Comparison of ENCODE assay signal across 13 cellular contexts in the genomic region with DNA sequence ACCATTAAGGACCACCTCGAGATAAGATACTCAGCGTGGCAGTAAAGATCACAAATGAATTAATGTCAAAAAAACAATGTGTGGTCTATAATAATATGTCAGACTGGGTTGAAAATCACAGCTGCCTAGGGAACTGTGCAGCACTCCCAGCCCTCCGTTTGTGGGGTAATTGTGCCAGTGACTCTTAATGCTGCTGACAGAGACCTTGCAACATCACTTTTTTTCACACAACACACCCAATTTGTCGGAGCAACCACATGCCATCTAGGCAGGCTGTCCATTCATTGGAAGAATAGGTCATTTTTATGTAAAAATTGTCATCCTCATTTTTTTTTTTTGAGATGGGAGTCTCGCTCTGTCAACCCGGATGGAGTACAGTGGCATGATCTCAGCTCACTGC.
DNase-seq lines count a peak whose midpoint lies in the region; TF ChIP-seq lines count a peak whose summit lies in the region.
"Had no signal": no experiment of that assay in that cellular context is flagged by ENCODE, and none has a peak within 500 bp of the region (broad histone marks: within the 10 kb centered on the region; RNA-seq: fewer than 3 reads in every experiment).

No MANE protein-coding gene starts in this region.

- H4K20me1 ChIP-seq in neural cell (ENCODE audit: insufficient read depth), result no peaks in the 10 kb centered on the region
- H4K20me1 ChIP-seq: BLaER1 treated with 17β-estradiol and CSF1 and Interleukin-3, amounts not matched to agents 10 nM and 100 nM had no signal

- no peak overlapping the region for H3K4me3 Mint-ChIP-seq in CD8-positive, alpha-beta memory T cell
- H3K4me3 Mint-ChIP-seq: CD4-positive, CD25-positive, alpha-beta regulatory T cell; HFFc6 had no signal

- H3K4me2 ChIP-seq in neural cell (ENCODE audit: low read length), result no peak overlapping the region
- H3K4me2 ChIP-seq: A549; BLaER1 treated with 17β-estradiol and CSF1 and Interleukin-3, amounts not matched to agents 10 nM and 100 nM had no signal

- H3K27ac Mint-ChIP-seq in CD8-positive, alpha-beta memory T cell, result no peak overlapping the region
- H3K27ac Mint-ChIP-seq: HFFc6 had no signal

- H3K36me3 Mint-ChIP-seq in CD8-positive, alpha-beta memory T cell, result no peaks in the 10 kb centered on the region
- H3K36me3 Mint-ChIP-seq: CD4-positive, CD25-positive, alpha-beta regulatory T cell had no signal

- H3K9me3 ChIP-seq in neural cell (ENCODE audit: low read length), result no peaks in the 10 kb centered on the region
- H3K9me3 ChIP-seq in CD8-positive, alpha-beta memory T cell (ENCODE audit: low read length), result no peaks in the 10 kb centered on the region
- H3K9me3 ChIP-seq: A549; BLaER1 treated with 17β-estradiol and CSF1 and Interleukin-3, amounts not matched to agents 10 nM and 100 nM had no signal

- peaks cover 0 to 4% of the 10 kb centered on the region in 2 donors for H3K27me3 Mint-ChIP-seq in CD8-positive, alpha-beta memory T cell
- H3K27me3 Mint-ChIP-seq: CD4-positive, CD25-positive, alpha-beta regulatory T cell had no signal

- H3K79me2 ChIP-seq in neural cell (replicated peaks; ENCODE audit: insufficient read depth, low read length), result no peaks in the 10 kb centered on the region

- TF ChIP-seq RAD21 in neural cell (conservative IDR thresholded peaks at IDR 0.05), result no peak

- no peaks in the 10 kb centered on the region for H3K27me3 ChIP-seq in neural cell (ENCODE audit: insufficient read depth, low read depth, low read length)
- H3K27me3 ChIP-seq in CD8-positive, alpha-beta memory T cell (ENCODE audit: insufficient read depth, low read length, poor library complexity, severe bottlenecking), result no peaks in the 10 kb centered on the region
- H3K27me3 ChIP-seq: BLaER1 treated with 17β-estradiol and CSF1 and Interleukin-3, amounts not matched to agents 10 nM and 100 nM had no signal

- peak; percentile 80 for TF ChIP-seq EP300 in neural cell (conservative IDR thresholded peaks at IDR 0.05; ENCODE audit: poor library complexity, severe bottlenecking)

- POLR2A ChIA-PET in CD8-positive, alpha-beta memory T cell (lab: Charles Lee), result no interaction called here

- no peaks in the 10 kb centered on the region for H3K9me2 ChIP-seq in neural cell (ENCODE audit: insufficient read depth, low read length)

- H3K4me1 Mint-ChIP-seq in CD8-positive, alpha-beta memory T cell, result no peaks in the 10 kb centered on the region
- H3K4me1 Mint-ChIP-seq: CD4-positive, CD25-positive, alpha-beta regulatory T cell had no signal

- H3K9ac ChIP-seq in neural cell (ENCODE audit: low read length), result no peak overlapping the region
- H3K9ac ChIP-seq: BLaER1 treated with 17β-estradiol and CSF1 and Interleukin-3, amounts not matched to agents 10 nM and 100 nM had no signal

- TF ChIP-seq CTCF in epithelial cell of esophagus (IDR thresholded peaks at IDR 0.05; ENCODE audit: insufficient read depth, low read depth, low read length, missing control alignments) (no peak), neural cell (IDR thresholded peaks at IDR 0.05; ENCODE audit: poor library complexity, severe bottlenecking) (no peak)

- H3K9me3 Mint-ChIP-seq in CD8-positive, alpha-beta memory T cell, result peaks cover 0 to 8% (median 2%) of the 10 kb centered on the region in 5 donors
- H3K9me3 Mint-ChIP-seq: HFFc6 had no signal

- H2AFZ ChIP-seq in neural cell (ENCODE audit: low read depth, low read length), result no peak overlapping the region

- H3K27ac ChIP-seq in neural cell (ENCODE audit: low read length), result peak overlapping the region; percentile 46
- no peak overlapping the region for H3K27ac ChIP-seq in CD8-positive, alpha-beta memory T cell (ENCODE audit: low read depth, low read length)
- H3K27ac ChIP-seq: A549; BLaER1 treated with 17β-estradiol and CSF1 and Interleukin-3, amounts not matched to agents 10 nM and 100 nM had no signal

- H3K4me1 ChIP-seq in CD8-positive, alpha-beta memory T cell (ENCODE audit: insufficient read depth, low read length), result no peaks in the 10 kb centered on the region
- H3K4me1 ChIP-seq: A549 had no signal

- H3K4me3 ChIP-seq in epithelial cell of esophagus (ENCODE audit: low read length) (no peak overlapping the region), neural cell (ENCODE audit: low read length) (peak overlapping the region; percentile 42)
- no peak overlapping the region for H3K4me3 ChIP-seq in CD8-positive, alpha-beta memory T cell (ENCODE audit: low read length)
- H3K4me3 ChIP-seq: A549; BLaER1 treated with 17β-estradiol and CSF1 and Interleukin-3, amounts not matched to agents 10 nM and 100 nM; K562 had no signal

- CTCF ChIA-PET in CD8-positive, alpha-beta memory T cell (lab: Charles Lee), result no interaction called here

- peaks cover 7% of the 10 kb centered on the region for H3F3A ChIP-seq in neural cell (ENCODE audit: insufficient read depth, low read length, poor library complexity, severe bottlenecking)

- H3K36me3 ChIP-seq in neural cell (ENCODE audit: insufficient read depth, low read length), result no peaks in the 10 kb centered on the region
- no peaks in the 10 kb centered on the region for H3K36me3 ChIP-seq in CD8-positive, alpha-beta memory T cell (ENCODE audit: insufficient read depth, low read length)

- peak; percentile 51 for DNase-seq in GM04504 (ENCODE audit: low read depth)
- peak; percentile 29 for DNase-seq in epithelial cell of esophagus (ENCODE audit: low read depth)
- no peak for DNase-seq in CD8-positive, alpha-beta memory T cell
- DNase-seq in inferior parietal cortex (ENCODE audit: extremely low spot score), result no peak
- DNase-seq in NCI-H2029 (lab: John Stamatoyannopoulos, UW), result no peak
- DNase-seq: CD4-positive, CD25-positive, alpha-beta regulatory T cell; DMS79; HCEC 1CT; HFFc6 had no signal

TF ChIP-seq in neural cell, 6 proteins besides CTCF, POLR2A, EP300 and RAD21:
- no peak for TF ChIP-seq EZH2 (IDR thresholded peaks at IDR 0.05; ENCODE audit: borderline replicate concordance, insufficient read depth, low read length, poor library complexity, severe bottlenecking)
- TF ChIP-seq POLR2AphosphoS5 (IDR thresholded peaks at IDR 0.05), result peak; percentile 46

Comparison
In these comparisons a context has a peak if more than half of its experiments do, and no peak if none do; other contexts are left out.
1. DNase-seq: peak in GM04504 (single experiment) and epithelial cell of esophagus (single experiment); none in CD8-positive, alpha-beta memory T cell (0 of 5), inferior parietal cortex (single experiment) and NCI-H2029 (single experiment).